1 cellular context compared by ENCODE assay signal in genomic region chr11:61383859-61384258, GRCh38. TPM values are rescaled to one million over a fixed set of nuclear protein-coding genes. Genes with fewer than 3 reads are reported as not detected.
"Had no signal": no experiment of that assay in that cellular context is flagged by ENCODE, and none has a peak within 500 bp of the region (broad histone marks: within the 10 kb centered on the region; RNA-seq: fewer than 3 reads in every experiment).

No MANE protein-coding gene starts in this region.

RNA-seq across cellular contexts. Expression of gene TMEM216, which starts 8.5 kb away (rescaled TPM):
- total RNA-seq: G401 had no signal
